ENCODE assay signal across 26 cellular contexts in the genomic region with DNA sequence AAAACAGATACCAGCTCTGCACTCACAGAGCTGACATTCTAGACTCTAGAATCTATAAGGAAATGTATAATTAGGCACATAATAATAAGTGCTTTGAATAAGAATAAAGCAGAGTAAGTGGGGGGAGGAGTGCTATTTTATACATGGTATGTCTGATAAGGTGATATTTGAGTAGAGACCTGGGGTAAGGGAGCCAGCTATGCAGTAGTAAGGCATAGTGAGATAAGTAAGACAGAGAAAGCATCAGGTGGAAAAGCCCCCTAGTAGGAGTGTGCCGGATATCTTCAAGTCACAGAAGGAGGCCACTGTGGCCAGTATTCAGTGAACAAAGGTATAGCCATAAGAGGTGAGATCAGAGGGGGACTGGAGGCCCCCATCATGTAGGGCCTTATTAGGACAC. TPM values are rescaled to one million over a fixed set of nuclear protein-coding genes. Genes with fewer than 3 reads are reported as not detected.
A peak's percentile ranks its signal among the peaks of the same experiment; 100 is the strongest.
DNase-seq lines count a peak whose midpoint lies in the region; ATAC-seq, FAIRE-seq and TF ChIP-seq lines count a peak whose summit lies in the region.
"Had no signal": no experiment of that assay in that cellular context is flagged by ENCODE, and none has a peak within 500 bp of the region (broad histone marks: within the 10 kb centered on the region; RNA-seq: fewer than 3 reads in every experiment).

No MANE protein-coding gene starts in this region.

- H3F3A ChIP-seq in PC-3 (ENCODE audit: low read length, unreplicated experiment), result no peaks in the 10 kb centered on the region

- no peak overlapping the region for H4K5ac ChIP-seq in H1 (ENCODE audit: insufficient read length, low read depth, low read length)

- no peak overlapping the region for H2AK5ac ChIP-seq in H1 (ENCODE audit: low read depth, low read length)

- peaks cover 0 to 38% (median 8%) of the 10 kb centered on the region in 11 experiments; a peak in 9 of 22 replicates for H4K20me1 ChIP-seq in BLaER1 treated with 17β-estradiol and CSF1 and Interleukin-3, amounts not matched to agents 10 nM and 100 nM
- 0 out of 2 replicates have a peak, but pooled peaks cover 5% of the 10 kb centered on the region for H4K20me1 ChIP-seq in PC-3 (ENCODE audit: low read length)
- no peaks in the 10 kb centered on the region for H4K20me1 ChIP-seq in H1 (replicated peaks in 1 of 2; ENCODE audit: control insufficient read depth in 1 of 2, insufficient read depth in 2 of 2, low read length in 2 of 2)

- DNase-seq in CD8-positive, alpha-beta memory T cell, result no peak
- DNase-seq in PC-3 (no peak), H1 (ENCODE audit: low read depth in 1 of 2, low spot score in 2 of 2) (no peak), HCEC 1CT (no peak), substantia nigra (lab: John Stamatoyannopoulos, UW) (no peak)
- no peak for DNase-seq in activated effector memory CD4-positive, alpha-beta T cell treated with Interleukin-2 at 50 U/mL for 16 hours
- DNase-seq: activated CD4-positive, alpha-beta T cell treated with anti-CD3 and anti-CD28 coated beads for 1 hour; caudate nucleus; esophagus squamous epithelium; foreskin melanocyte; NCI-H1417 treated with DMSO at 0.1 percent for 48 hours; NCI-H82; stimulated activated CD4-positive, alpha-beta T cell treated with anti-CD3 and anti-CD28 coated beads, Interleukin-12 subunit alpha, Interleukin-12 subunit beta, amount 100 ng/mL, for 4 hours; stimulated activated CD4-positive, alpha-beta T cell treated with anti-CD3 and anti-CD28 coated beads, Interleukin-4, amount 100 ng/mL, for 24 hours had no signal

- H2BK120ac ChIP-seq in H1 (replicated peaks; ENCODE audit: low read depth, low read length), result no peak overlapping the region

- TF ChIP-seq RAD21 in H1 (IDR thresholded peaks at IDR 0.05 in 1 of 2, conservative IDR thresholded peaks at IDR 0.05 in 1 of 2; ENCODE audit: low read depth in 2 of 2, low read length in 2 of 2), result no peak

- no peak for ATAC-seq in PC-3
- ATAC-seq in GM18873 (IDR thresholded peaks at IDR 0.05; ENCODE audit: low FRiP score, unreplicated experiment), result no peak
- ATAC-seq: activated naive CD4-positive, alpha-beta T cell treated with anti-CD3 and anti-CD28 coated beads, Interleukin-2, amount 50 U/mL, for 72 hours; sciatic nerve; stimulated activated effector memory CD8-positive, alpha-beta T cell treated with anti-CD3 and anti-CD28 coated beads, Interleukin-12 subunit alpha, Interleukin-12 subunit beta, amount 100 ng/mL, for 72 hours had no signal

- H3K23me2 ChIP-seq in H1 (ENCODE audit: low read depth, low read length), result no peaks in the 10 kb centered on the region; the same call in 1 of the 2 replicates

- peaks cover 34% of the 10 kb centered on the region for H3K79me2 ChIP-seq in PC-3 (ENCODE audit: low read length)
- peaks cover 4 to 27% of the 10 kb centered on the region in 2 experiments; a peak in 2 of 4 replicates for H3K79me2 ChIP-seq in H1 (ENCODE audit: control insufficient read depth in 1 of 2, insufficient read depth in 2 of 2, low read length in 2 of 2)

- no peak overlapping the region for H3K27ac ChIP-seq in BLaER1 treated with 17β-estradiol and CSF1 and Interleukin-3, amounts not matched to agents 10 nM and 100 nM
- no peak overlapping the region for H3K27ac ChIP-seq in CD8-positive, alpha-beta memory T cell (ENCODE audit: low read depth, low read length)
- H3K27ac ChIP-seq in PC-3 (ENCODE audit: low read length), result no peak overlapping the region
- no peak overlapping the region for H3K27ac ChIP-seq in H1 (ENCODE audit: low read depth, low read length)
- H3K27ac ChIP-seq in substantia nigra (ENCODE audit: low read depth, low read length, poor library complexity, severe bottlenecking), result no peak overlapping the region
- H3K27ac ChIP-seq: ascending aorta, C4-2B, esophagus squamous epithelium, KMS-11, RWPE1 had no signal

- H3K9me3 ChIP-seq in BLaER1 treated with 17β-estradiol and CSF1 and Interleukin-3, amounts not matched to agents 10 nM and 100 nM (replicated peaks in 1 of 11), result peaks cover 0 to 9% (median 0%) of the 10 kb centered on the region in 11 experiments; a peak in 2 of 22 replicates
- H3K9me3 ChIP-seq in CD8-positive, alpha-beta memory T cell (ENCODE audit: low read length), result no peaks in the 10 kb centered on the region
- no peaks in the 10 kb centered on the region for H3K9me3 ChIP-seq in PC-3 (ENCODE audit: low read length)
- no peaks in the 10 kb centered on the region for H3K9me3 ChIP-seq in H1 (ENCODE audit: insufficient read depth in 2 of 2, low read depth in 1 of 2, low read length in 1 of 2)
- H3K9me3 ChIP-seq: ascending aorta, esophagus squamous epithelium had no signal

- intact Hi-C loops in PC-3 (cut with micrococcal nuclease), result loop anchor here (5.0 kb wide), 1 partner anchor 234 kb away; no protein-coding TSS in a partner anchor

- TF ChIP-seq CTCF in PC-3 (conservative IDR thresholded peaks at IDR 0.05; ENCODE audit: low read depth, low read length) (no peak), H1 (IDR thresholded peaks at IDR 0.05; ENCODE audit: control extremely low read depth in 1 of 3, insufficient read depth in 1 of 3, low read depth in 1 of 3, low read length in 3 of 3) (no peak)

- H2AFZ ChIP-seq in PC-3 (ENCODE audit: low read length), result no peak overlapping the region
- no peak overlapping the region for H2AFZ ChIP-seq in H1 (ENCODE audit: low read length)

- H3K4me3 Mint-ChIP-seq in CD8-positive, alpha-beta memory T cell, result peak overlapping the region in 1 of 7 donors; percentile 52
- H3K4me3 Mint-ChIP-seq: stimulated activated effector memory CD8-positive, alpha-beta T cell treated with anti-CD3 and anti-CD28 coated beads, Interleukin-12 subunit alpha, Interleukin-12 subunit beta, amount 100 ng/mL, for 72 hours had no signal

- H3K4me2 ChIP-seq in BLaER1 treated with 17β-estradiol and CSF1 and Interleukin-3, amounts not matched to agents 10 nM and 100 nM, result peak overlapping the region; percentile 86 to 100 (median 90); a peak in 20 of 22 replicates
- H3K4me2 ChIP-seq in PC-3 (ENCODE audit: low read length) (0 out of 2 replicates have a peak overlapping the region, but pooled peaks have one; percentile 7), H1 (ENCODE audit: insufficient read depth in 1 of 2, low read depth in 2 of 2, low read length in 2 of 2) (peak overlapping the region; percentile 33 to 44; a peak in 3 of 4 replicates)
- H3K4me2 ChIP-seq: KMS-11 had no signal

- no peak overlapping the region for H4K91ac ChIP-seq in H1 (replicated peaks; ENCODE audit: insufficient read length, low read length)

- no TSS peak for BruUV-seq in PC-3 (replicated peaks; lab: Mats Ljungman, UMichigan)

- peaks cover 34 to 50% (median 46%) of the 10 kb centered on the region in 3 donors for H3K4me1 Mint-ChIP-seq in CD8-positive, alpha-beta memory T cell

- no peak overlapping the region for H2BK5ac ChIP-seq in H1 (ENCODE audit: low read depth, low read length)

- no peak for FAIRE-seq in H1 (lab: Jason Lieb, UNC)
- FAIRE-seq: GM12892, H54, urothelium cell line had no signal

- H3K27me3 ChIP-seq in BLaER1 treated with 17β-estradiol and CSF1 and Interleukin-3, amounts not matched to agents 10 nM and 100 nM, result no peaks in the 10 kb centered on the region
- H3K27me3 ChIP-seq in CD8-positive, alpha-beta memory T cell (ENCODE audit: insufficient read depth, low read length, poor library complexity, severe bottlenecking), result no peaks in the 10 kb centered on the region
- H3K27me3 ChIP-seq in PC-3 (ENCODE audit: low read length) (no peaks in the 10 kb centered on the region), H1 (replicated peaks in 1 of 4; ENCODE audit: control insufficient read depth in 3 of 4, extremely low read depth in 1 of 4, insufficient read depth in 3 of 4, low read length in 3 of 4) (no peaks in the 10 kb centered on the region)
- H3K27me3 ChIP-seq: ascending aorta, esophagus squamous epithelium had no signal

- POLR2A ChIA-PET in CD8-positive, alpha-beta memory T cell (lab: Charles Lee), result no interaction called here
- POLR2A ChIA-PET in PC-3 (lab: Charles Lee; ENCODE audit: unreplicated experiment) (no interaction called here), H1 (lab: Charles Lee; ENCODE audit: partially characterized antibody) (interaction anchor here (1.2 to 6.0 kb wide), 3 partner anchors 12 to 50 kb away, joined by 3 to 66 read pairs (median 4); a partner anchor contains a TSS)

- peaks cover 31 to 44% (median 38%) of the 10 kb centered on the region in 10 experiments for H3K4me1 ChIP-seq in BLaER1 treated with 17β-estradiol and CSF1 and Interleukin-3, amounts not matched to agents 10 nM and 100 nM
- peaks cover 34% of the 10 kb centered on the region for H3K4me1 ChIP-seq in CD8-positive, alpha-beta memory T cell (ENCODE audit: insufficient read depth, low read length)
- H3K4me1 ChIP-seq in PC-3 (ENCODE audit: insufficient read depth, low read length), result peaks cover 22% of the 10 kb centered on the region
- H3K4me1 ChIP-seq in H1 (replicated peaks in 1 of 4; ENCODE audit: control insufficient read depth in 3 of 4, insufficient read depth in 4 of 4, low read length in 3 of 4), result peaks cover 6 to 16% (median 11%) of the 10 kb centered on the region in 4 experiments; a peak in 6 of 7 replicates

- CTCF ChIA-PET in CD8-positive, alpha-beta memory T cell (lab: Charles Lee), result no interaction called here
- CTCF ChIA-PET in PC-3 (lab: Charles Lee), result no interaction called here
- CTCF ChIA-PET in H1 (lab: Charles Lee; ENCODE audit: partially characterized antibody), result interaction anchor here (1.0 to 1.7 kb wide), 2 partner anchors 11 to 21 kb away, joined by 3 to 7 read pairs; a partner anchor contains a TSS

- no peaks in the 10 kb centered on the region for H3K9me3 Mint-ChIP-seq in CD8-positive, alpha-beta memory T cell
- H3K9me3 Mint-ChIP-seq: stimulated activated effector memory CD8-positive, alpha-beta T cell treated with anti-CD3 and anti-CD28 coated beads, Interleukin-12 subunit alpha, Interleukin-12 subunit beta, amount 100 ng/mL, for 72 hours had no signal

- H3K4ac ChIP-seq in H1 (replicated peaks; ENCODE audit: insufficient read length, low read depth, low read length), result no peak overlapping the region

- H2BK12ac ChIP-seq in H1 (ENCODE audit: low read depth, low read length), result no peak overlapping the region

- H3K27ac Mint-ChIP-seq in CD8-positive, alpha-beta memory T cell, result peak overlapping the region in 6 of 8 donors; percentile 3 to 72 (median 23)
- H3K27ac Mint-ChIP-seq: activated naive CD4-positive, alpha-beta T cell treated with anti-CD3 and anti-CD28 coated beads, Interleukin-2, amount 50 U/mL, for 72 hours; stimulated activated effector memory CD8-positive, alpha-beta T cell treated with anti-CD3 and anti-CD28 coated beads, Interleukin-12 subunit alpha, Interleukin-12 subunit beta, amount 100 ng/mL, for 72 hours had no signal

- no peak overlapping the region for H3K4me3 ChIP-seq in BLaER1 treated with 17β-estradiol and CSF1 and Interleukin-3, amounts not matched to agents 10 nM and 100 nM
- no peak overlapping the region for H3K4me3 ChIP-seq in CD8-positive, alpha-beta memory T cell (ENCODE audit: low read length)
- H3K4me3 ChIP-seq in PC-3 (ENCODE audit: low read length) (no peak overlapping the region), H1 (ENCODE audit: extremely low read depth in 1 of 4, insufficient read depth in 2 of 4, low read depth in 3 of 4, low read length in 4 of 4) (peak overlapping the region in 1 of 4 experiments; percentile 28; a peak in 1 of 8 replicates)
- H3K4me3 ChIP-seq: ascending aorta, esophagus squamous epithelium had no signal

- H3K14ac ChIP-seq in H1 (ENCODE audit: insufficient read length), result no peak overlapping the region

- H3K27me3 Mint-ChIP-seq in CD8-positive, alpha-beta memory T cell, result peaks cover 0 to 3% of the 10 kb centered on the region in 2 donors

- no peaks in the 10 kb centered on the region for H3K9me2 ChIP-seq in PC-3 (replicated peaks; ENCODE audit: low read length)

- no peak overlapping the region for H2BK20ac ChIP-seq in H1 (ENCODE audit: low read length)

- WGBS in H1 (ENCODE audit: extremely low coverage in 1 of 2, insufficient coverage in 1 of 2, insufficient read length in 1 of 2, insufficient replicate concordance in 2 of 2, low coverage in 1 of 2, low lambda C conversion rate in 2 of 2, missing lambda C conversion rate in 1 of 2), 2 experiments, result 80% methylated on average over 1 of the region's 1 CpG; no CpG with 5 or more reads in 1 of the 2 experiments

- no peak for TF ChIP-seq POLR2A in H1 (IDR thresholded peaks at IDR 0.05; ENCODE audit: control extremely low read depth in 1 of 2, low read depth in 2 of 2, low read length in 2 of 2)

- no peak overlapping the region for H2BK15ac ChIP-seq in H1 (ENCODE audit: low read length)

- no peak overlapping the region for H3K23ac ChIP-seq in H1 (ENCODE audit: insufficient read length)

- no peak overlapping the region for H3K9ac ChIP-seq in BLaER1 treated with 17β-estradiol and CSF1 and Interleukin-3, amounts not matched to agents 10 nM and 100 nM
- H3K9ac ChIP-seq in PC-3 (ENCODE audit: low read length) (no peak overlapping the region), H1 (replicated peaks in 1 of 4; ENCODE audit: extremely low read depth in 1 of 4, low read depth in 3 of 4, low read length in 3 of 4) (no peak overlapping the region)
- H3K9ac ChIP-seq: KMS-11 had no signal

- no peaks in the 10 kb centered on the region for H3K79me1 ChIP-seq in H1 (ENCODE audit: low read depth, low read length)

- H3K36me3 ChIP-seq in BLaER1 treated with 17β-estradiol and CSF1 and Interleukin-3, amounts not matched to agents 10 nM and 100 nM, result peaks cover 20 to 66% (median 57%) of the 10 kb centered on the region in 11 experiments
- peaks cover 20% of the 10 kb centered on the region for H3K36me3 ChIP-seq in CD8-positive, alpha-beta memory T cell (ENCODE audit: insufficient read depth, low read length)
- peaks cover 26% of the 10 kb centered on the region for H3K36me3 ChIP-seq in PC-3 (ENCODE audit: low read depth, low read length)
- H3K36me3 ChIP-seq in H1 (ENCODE audit: control insufficient read depth in 2 of 4, insufficient read depth in 4 of 4, low read length in 3 of 4), result peaks cover 0 to 39% (median 3%) of the 10 kb centered on the region in 4 experiments; a peak in 5 of 8 replicates

- peaks cover 0 to 48% (median 7%) of the 10 kb centered on the region in 3 donors for H3K36me3 Mint-ChIP-seq in CD8-positive, alpha-beta memory T cell

- H3K18ac ChIP-seq in H1 (ENCODE audit: extremely low read depth, low read length), result no peak overlapping the region

- no peak for TF ChIP-seq EP300 in H1 (IDR thresholded peaks at IDR 0.05; ENCODE audit: borderline replicate concordance in 1 of 2, low read depth in 2 of 2, low read length in 2 of 2)

- H4K8ac ChIP-seq in H1 (ENCODE audit: extremely low read depth, insufficient read depth, low read length), result no peak overlapping the region

- H3K56ac ChIP-seq in H1 (replicated peaks; ENCODE audit: insufficient read length, low read depth, low read length), result no peak overlapping the region

RNA-seq across cellular contexts. Expression of a gene that starts 3.0 kb away (rescaled TPM):
- total RNA-seq in CD8-positive, alpha-beta memory T cell, result 10 to 100 TPM; 80.4 to 80.7 TPM
- 159 TPM for polyA plus RNA-seq in CD8-positive, alpha-beta memory T cell
- 31.1 and 36.8 TPM in 2 replicates for total RNA-seq in PC-3 (2014; rRNA removed)
- total RNA-seq in H1 (2021; fragmentation: NEBNext Ultra II Directional; extraction: Animal tissue kit (Norgen Biotek cat#: 25700)), result 80.7 and 82.7 TPM in 2 replicates
- 32.1 and 61.2 TPM in 2 replicates for polyA plus RNA-seq in H1 (2011; rRNA removed)
- 73.3 TPM for polyA plus RNA-seq in H1 (2011; cell fraction: cytosol; rRNA removed)
- polyA plus RNA-seq in H1 (2011; cell fraction: nucleus; rRNA removed), result 21.5 TPM
- polyA plus RNA-seq in H1 (2012, experiment 1 of 2), result 82.1 to 130 TPM (median 92.2 TPM) in 4 replicates
- 61.5 TPM for polyA plus RNA-seq in H1 (2012, experiment 2 of 2)
- 91.7 TPM for polyA plus RNA-seq in H1 (2013, experiment 1 of 2)
- 91.6 TPM for polyA plus RNA-seq in H1 (2013, experiment 2 of 2)
- polyA minus RNA-seq in H1 (2011; rRNA and poly(A)+ RNA removed), result 24.6 and 29.3 TPM in 2 replicates
- 19.2 TPM for polyA minus RNA-seq in H1 (2011; cell fraction: cytosol; rRNA and poly(A)+ RNA removed)
- polyA minus RNA-seq in H1 (2011; cell fraction: nucleus; rRNA and poly(A)+ RNA removed), result 24.3 TPM

RNA-seq across cellular contexts. Expression of a gene that starts 6.9 kb away (rescaled TPM):
- 10 to 100 TPM; 54.1 to 58.2 TPM for total RNA-seq in CD8-positive, alpha-beta memory T cell
- polyA plus RNA-seq in CD8-positive, alpha-beta memory T cell, result 15.8 TPM
- total RNA-seq in PC-3 (2014; rRNA removed), result 35.3 and 37.6 TPM in 2 replicates
- 56.6 and 62.2 TPM in 2 replicates for total RNA-seq in H1 (2021; fragmentation: NEBNext Ultra II Directional; extraction: Animal tissue kit (Norgen Biotek cat#: 25700))
- 17.9 and 24.1 TPM in 2 replicates for polyA plus RNA-seq in H1 (2011; rRNA removed)
- 45.9 TPM for polyA plus RNA-seq in H1 (2011; cell fraction: cytosol; rRNA removed)
- 47.4 TPM for polyA plus RNA-seq in H1 (2011; cell fraction: nucleus; rRNA removed)
- 29.7 to 59.2 TPM (median 39.3 TPM) in 4 replicates for polyA plus RNA-seq in H1 (2012, experiment 1 of 2)
- polyA plus RNA-seq in H1 (2012, experiment 2 of 2), result 2.2 TPM
- 63.1 TPM for polyA plus RNA-seq in H1 (2013, experiment 1 of 2)
- 51.1 TPM for polyA plus RNA-seq in H1 (2013, experiment 2 of 2)
- polyA minus RNA-seq in H1 (2011; rRNA and poly(A)+ RNA removed), result 36.1 and 45.4 TPM in 2 replicates
- polyA minus RNA-seq in H1 (2011; cell fraction: cytosol; rRNA and poly(A)+ RNA removed), result 40.8 TPM
- polyA minus RNA-seq in H1 (2011; cell fraction: nucleus; rRNA and poly(A)+ RNA removed), result 130 TPM

RNA-seq across cellular contexts. Expression of a gene that starts 11.9 kb away (rescaled TPM):
- 10 to 100 TPM; 52.6 to 53.6 TPM for total RNA-seq in CD8-positive, alpha-beta memory T cell
- 45.5 TPM for polyA plus RNA-seq in CD8-positive, alpha-beta memory T cell
- total RNA-seq in PC-3 (2014; rRNA removed), result 43.2 and 63.3 TPM in 2 replicates
- total RNA-seq in H1 (2021; fragmentation: NEBNext Ultra II Directional; extraction: Animal tissue kit (Norgen Biotek cat#: 25700)), result 38.3 and 38.5 TPM in 2 replicates
- 19.8 and 23.4 TPM in 2 replicates for polyA plus RNA-seq in H1 (2011; rRNA removed)
- polyA plus RNA-seq in H1 (2011; cell fraction: cytosol; rRNA removed), result 25.6 TPM
- polyA plus RNA-seq in H1 (2011; cell fraction: nucleus; rRNA removed), result 22.7 TPM
- polyA plus RNA-seq in H1 (2012, experiment 1 of 2), result 25.4 to 32.0 TPM (median 31.8 TPM) in 4 replicates
- polyA plus RNA-seq in H1 (2012, experiment 2 of 2), result 19.9 TPM
- 30.9 TPM for polyA plus RNA-seq in H1 (2013, experiment 1 of 2)
- polyA plus RNA-seq in H1 (2013, experiment 2 of 2), result 32.7 TPM
- polyA minus RNA-seq in H1 (2011; rRNA and poly(A)+ RNA removed), result 20.6 and 29.3 TPM in 2 replicates
- polyA minus RNA-seq in H1 (2011; cell fraction: cytosol; rRNA and poly(A)+ RNA removed), result 18.1 TPM
- polyA minus RNA-seq in H1 (2011; cell fraction: nucleus; rRNA and poly(A)+ RNA removed), result 19.2 TPM

RNA-seq across cellular contexts. Expression of a gene that starts 59.9 kb away (rescaled TPM):
- total RNA-seq in CD8-positive, alpha-beta memory T cell, result under 1 TPM; 0.48 to 0.60 TPM
- polyA plus RNA-seq in CD8-positive, alpha-beta memory T cell, result not detected
- total RNA-seq in PC-3 (2014; rRNA removed), result 9.5 and 10.8 TPM in 2 replicates
- 4.0 and 4.1 TPM in 2 replicates for total RNA-seq in H1 (2021; fragmentation: NEBNext Ultra II Directional; extraction: Animal tissue kit (Norgen Biotek cat#: 25700))
- 2.8 and 3.7 TPM in 2 replicates for polyA plus RNA-seq in H1 (2011; rRNA removed)
- polyA plus RNA-seq in H1 (2011; cell fraction: cytosol; rRNA removed), result 3.4 TPM
- 6.1 TPM for polyA plus RNA-seq in H1 (2011; cell fraction: nucleus; rRNA removed)
- polyA plus RNA-seq in H1 (2012, experiment 1 of 2), result 1.8 to 3.5 TPM (median 2.6 TPM) in 4 replicates
- 1.3 TPM for polyA plus RNA-seq in H1 (2012, experiment 2 of 2)
- 1.3 TPM for polyA plus RNA-seq in H1 (2013, experiment 1 of 2)
- 1.3 TPM for polyA plus RNA-seq in H1 (2013, experiment 2 of 2)
- 3.6 and 5.6 TPM in 2 replicates for polyA minus RNA-seq in H1 (2011; rRNA and poly(A)+ RNA removed)
- polyA minus RNA-seq in H1 (2011; cell fraction: cytosol; rRNA and poly(A)+ RNA removed), result 2.4 TPM
- 6.8 TPM for polyA minus RNA-seq in H1 (2011; cell fraction: nucleus; rRNA and poly(A)+ RNA removed)

Comparison
In these comparisons a context has a peak if more than half of its experiments do, and no peak if none do; other contexts are left out.
1. H3K4me2 ChIP-seq: peak in every context shown above with its lines; median percentile 90 in BLaER1 treated with 17β-estradiol and CSF1 and Interleukin-3, amounts not matched to agents 10 nM and 100 nM; 38 in H1; 7 in PC-3.